In genomic region chr3:56423537-56424209, GRCh38 we compare ENCODE assay signal across 18 cellular contexts. TPM values are rescaled to one million over a fixed set of nuclear protein-coding genes. Genes with fewer than 3 reads are reported as not detected.
DNase-seq lines count a peak whose midpoint lies in the region; TF ChIP-seq lines count a peak whose summit lies in the region.
"Had no signal": no experiment of that assay in that cellular context is flagged by ENCODE, and none has a peak within 500 bp of the region (broad histone marks: within the 10 kb centered on the region; RNA-seq: fewer than 3 reads in every experiment).

No MANE protein-coding gene starts in this region.

- H3K36me3 ChIP-seq in prostate gland (no peaks in the 10 kb centered on the region), Peyer's patch (no peaks in the 10 kb centered on the region)
- H3K36me3 ChIP-seq: HAP-1 had no signal

- intact Hi-C loops in prostate gland (cut with DNase I) = no loop called here

- DNase-seq in AG10803 (ENCODE audit: low read depth) = peak; percentile 6
- DNase-seq in HFF-Myc (ENCODE audit: extremely low read depth, low read depth) = peak; percentile 44
- DNase-seq in RPMI8226 = peak; percentile 82
- DNase-seq in NCI-H82 treated with DMSO at 0.1 percent for 48 hours (lab: John Stamatoyannopoulos, UW; ENCODE audit: unreplicated experiment) = no peak
- DNase-seq in hepatic stellate cell (ENCODE audit: low spot score) = no peak
- no peak for DNase-seq in prostate gland (ENCODE audit: low spot score)
- DNase-seq in Peyer's patch = no peak
- DNase-seq: C1 segment of cervical spinal cord; CD8-positive, alpha-beta memory T cell; DMS79 treated with DMSO at 0.1 percent for 48 hours; GM23248; IMR-90; Karpas-422; NCI-H1048; NCI-H1436; NCI-H2029 treated with DMSO at 0.1 percent for 48 hours had no signal

- H3K27ac ChIP-seq in cingulate gyrus (ENCODE audit: low read depth, low read length) = peak overlapping the region; percentile 8
- no peak overlapping the region for H3K27ac ChIP-seq in prostate gland
- no peak overlapping the region for H3K27ac ChIP-seq in Peyer's patch
- H3K27ac ChIP-seq: GM23248 had no signal

- TF ChIP-seq CTCF in AG10803 (conservative IDR thresholded peaks at IDR 0.05; ENCODE audit: low read length) (no peak), HFF-Myc (IDR thresholded peaks at IDR 0.05; ENCODE audit: low read depth, low read length, missing control alignments) (no peak), prostate gland (IDR thresholded peaks at IDR 0.05) (no peak), Peyer's patch (IDR thresholded peaks at IDR 0.05) (no peak)

- WGBS in prostate gland = 60% methylated on average over 10 of the region's 10 CpGs

- H3K9me3 ChIP-seq in prostate gland = no peaks in the 10 kb centered on the region
- no peaks in the 10 kb centered on the region for H3K9me3 ChIP-seq in Peyer's patch
- H3K9me3 ChIP-seq: HAP-1 had no signal

- H3K4me1 ChIP-seq in prostate gland (replicated peaks) = no peaks in the 10 kb centered on the region
- no peaks in the 10 kb centered on the region for H3K4me1 ChIP-seq in Peyer's patch
- H3K4me1 ChIP-seq: HAP-1 had no signal

- H3K27me3 ChIP-seq in prostate gland (replicated peaks; ENCODE audit: insufficient read depth) (no peaks in the 10 kb centered on the region), Peyer's patch (no peaks in the 10 kb centered on the region)

- H3K4me3 ChIP-seq in AG10803 (ENCODE audit: low read length) (no peak overlapping the region), HFF-Myc (replicated peaks; ENCODE audit: low read depth, low read length) (no peak overlapping the region), prostate gland (no peak overlapping the region), Peyer's patch (no peak overlapping the region)
- H3K4me3 ChIP-seq: GM23248, HAP-1 had no signal

- TF ChIP-seq POLR2A in prostate gland (IDR thresholded peaks at IDR 0.05) (no peak), Peyer's patch (IDR thresholded peaks at IDR 0.05) (no peak)

RNA-seq across cellular contexts. Expression of gene ERC2, which starts 44.6 kb away (rescaled TPM):
- total RNA-seq in prostate gland = 1 to 10 TPM; 1.0 to 2.7 TPM
- under 1 TPM in 2 of 4 donors, not detected in 2; 0.18 to 0.83 TPM for total RNA-seq in Peyer's patch
- total RNA-seq: CD8-positive, alpha-beta memory T cell; GM23248 had no signal

Comparison
In these comparisons a context has a peak if more than half of its experiments do, and no peak if none do; other contexts are left out.
1. DNase-seq: peak in AG10803 (single experiment), HFF-Myc (single experiment) and RPMI8226 (single experiment); none in NCI-H82 treated with DMSO at 0.1 percent for 48 hours (single experiment), hepatic stellate cell (single experiment), prostate gland (single experiment) and Peyer's patch (0 of 3).